ENCODE assay signal across 20 cellular contexts in genomic region chr10:77372400-77372799, GRCh38.
"Had no signal": no experiment of that assay in that cellular context is flagged by ENCODE, and none has a peak within 500 bp of the region (broad histone marks: within the 10 kb centered on the region; RNA-seq: fewer than 3 reads in every experiment).

No MANE protein-coding gene starts in this region.

- H3K27me3 ChIP-seq: colonic mucosa, dorsolateral prefrontal cortex, esophagus muscularis mucosa, gastroesophageal sphincter, stomach, tibial nerve had no signal

- H3K9me3 ChIP-seq: colonic mucosa, lower lobe of right lung, suprapubic skin had no signal

- ATAC-seq: activated naive CD4-positive, alpha-beta T cell treated with anti-CD3 and anti-CD28 coated beads, Interleukin-2, amount 50 U/mL, for 72 hours; activated T-helper 17 cell treated with anti-CD3 and anti-CD28 coated beads, Interleukin-2, amount 50 U/mL, for 72 hours; effector memory CD8-positive, alpha-beta T cell; gastroesophageal sphincter; lower lobe of right lung; naive thymus-derived CD4-positive, alpha-beta T cell; right cardiac atrium had no signal

- H3K4me1 ChIP-seq: colonic mucosa, lower lobe of right lung, suprapubic skin, tibial nerve had no signal

- H3K4me3 ChIP-seq: colonic mucosa, dorsolateral prefrontal cortex, esophagus muscularis mucosa, gastroesophageal sphincter, lower lobe of right lung, skin epidermis, stomach, suprapubic skin, tibial nerve had no signal

- H3K36me3 ChIP-seq: colonic mucosa, esophagus muscularis mucosa, gastroesophageal sphincter, lower lobe of right lung, stomach, suprapubic skin, tibial nerve had no signal

- H3K27ac ChIP-seq: colonic mucosa, dorsolateral prefrontal cortex, lower lobe of right lung, skin epidermis, suprapubic skin, tibial nerve had no signal

- DNase-seq: activated T-cell treated with anti-CD3 and anti-CD28 coated beads, Interleukin-2, amount 50 U/mL, for 1 hour; aorta; colonic mucosa; dorsolateral prefrontal cortex; effector memory CD8-positive, alpha-beta T cell; head of caudate nucleus; islet precursor cell; left colon; lower lobe of right lung; naive thymus-derived CD4-positive, alpha-beta T cell; right cardiac atrium; stimulated activated CD4-positive, alpha-beta T cell treated with anti-CD3 and anti-CD28 coated beads, Interleukin-1b, Interleukin-23, amount 100 ng/mL, for 48 hours; stomach had no signal
